ENCODE assay signal across 9 cellular contexts in genomic region chr2:100417745-100418090, GRCh38. TPM values are rescaled to one million over a fixed set of nuclear protein-coding genes. Genes with fewer than 3 reads are reported as not detected.
A peak's percentile ranks its signal among the peaks of the same experiment; 100 is the strongest.
DNase-seq lines count a peak whose midpoint lies in the region; ATAC-seq, FAIRE-seq and TF ChIP-seq lines count a peak whose summit lies in the region.
"Had no signal": no experiment of that assay in that cellular context is flagged by ENCODE, and none has a peak within 500 bp of the region (broad histone marks: within the 10 kb centered on the region; RNA-seq: fewer than 3 reads in every experiment).

No MANE protein-coding gene starts in this region.

- H3K9me3 Mint-ChIP-seq in activated B cell treated with CpG ODN at 0.5 μM for 24 hours: no peaks in the 10 kb centered on the region

- H3K36me3 ChIP-seq in HEK293 (ENCODE audit: control insufficient read depth in 2 of 2, insufficient read depth in 1 of 2, low read length in 2 of 2): peaks cover 0 to 17% of the 10 kb centered on the region in 2 experiments; a peak in 1 of 3 replicates
- H3K36me3 ChIP-seq in skeletal muscle tissue (ENCODE audit: control insufficient read depth in 3 of 3, insufficient read depth in 3 of 3, low read length in 3 of 3): peaks cover 0 to 7% (median 5%) of the 10 kb centered on the region in 3 donors

- H3K4me3 ChIP-seq in HEK293 (ENCODE audit: low read depth, low read length) (peak overlapping the region; percentile 55), right cardiac atrium (ENCODE audit: low read length) (peak overlapping the region; percentile 84), skeletal muscle tissue (ENCODE audit: low read length in 3 of 3) (peak overlapping the region; percentile 65 to 92 (median 89))

- H3K9ac ChIP-seq in skeletal muscle tissue (ENCODE audit: low read depth in 1 of 3, low read length in 3 of 3): peak overlapping the region; percentile 61 to 87 (median 64)

- H3K4me1 ChIP-seq in HEK293 (ENCODE audit: control insufficient read depth, insufficient read depth, low read length) (no peaks in the 10 kb centered on the region), right cardiac atrium (ENCODE audit: control insufficient read depth, insufficient read depth, low read length) (peaks cover 3% of the 10 kb centered on the region), skeletal muscle tissue (ENCODE audit: control insufficient read depth in 3 of 3, insufficient read depth in 3 of 3, low read length in 3 of 3) (peaks cover 6 to 19% (median 10%) of the 10 kb centered on the region in 3 donors)

- H3K27me3 Mint-ChIP-seq in activated B cell treated with CpG ODN at 0.5 μM for 24 hours: no peaks in the 10 kb centered on the region

- H3K27ac Mint-ChIP-seq in activated B cell treated with CpG ODN at 0.5 μM for 24 hours: peak overlapping the region; percentile 75

- TF ChIP-seq CTCF in HEK293 (tag by site-specific recombination; IDR thresholded peaks at IDR 0.05) (no peak), activated B cell treated with CpG ODN at 0.5 μM for 24 hours (IDR thresholded peaks at IDR 0.05) (no peak), D721Med (IDR thresholded peaks at IDR 0.05; ENCODE audit: insufficient read depth, missing control alignments) (no peak)

- peak overlapping the region; percentile 86 for H3K4me3 Mint-ChIP-seq in activated B cell treated with CpG ODN at 0.5 μM for 24 hours

- no peaks in the 10 kb centered on the region for H3K27me3 ChIP-seq in right cardiac atrium (ENCODE audit: control insufficient read depth, insufficient read depth)
- no peaks in the 10 kb centered on the region for H3K27me3 ChIP-seq in skeletal muscle tissue (ENCODE audit: control insufficient read depth in 3 of 3, insufficient read depth in 3 of 3, low read length in 3 of 3)

- WGBS in right cardiac atrium: 10% methylated on average over 12 of the region's 12 CpGs

- FAIRE-seq in D721Med (lab: Jason Lieb, UNC): no peak
- FAIRE-seq: colon had no signal

- CTCF ChIA-PET in HEK293 (lab: Yijun Ruan, JAX): interaction anchor here (0.5 to 1.4 kb wide), 4 partner anchors 11 to 864 kb away, joined by 3 to 4 read pairs (median 3); no protein-coding TSS in a partner anchor
- CTCF ChIA-PET in activated B cell treated with CpG ODN at 0.5 μM for 24 hours (lab: Charles Lee): no interaction called here

- intact Hi-C loops in activated B cell treated with CpG ODN at 0.5 μM for 24 hours (cut with micrococcal nuclease): loop anchor here (1.0 to 5.0 kb wide), 4 partner anchors 22 to 925 kb away; partner anchors contain the start of genes PDCL3 and REV1
- intact Hi-C loops in right cardiac atrium (cut with DNase I): loop anchor here in 1 of 4 donors (10.0 kb wide), 1 partner anchor 147 kb away; the partner anchor contains the start of gene PDCL3

- DNase-seq in activated B cell treated with CpG ODN at 0.5 μM for 24 hours (no peak), right cardiac atrium (no peak), 8988T (no peak), NCI-H187 (lab: John Stamatoyannopoulos, UW) (no peak), D721Med (ENCODE audit: insufficient read length, low spot score) (no peak)
- no peak for DNase-seq in activated CD4-positive, alpha-beta T cell treated with anti-CD3 and anti-CD28 coated beads, Interleukin-2, amount 50 U/mL, for 1 hour

- H3K36me3 Mint-ChIP-seq in activated B cell treated with CpG ODN at 0.5 μM for 24 hours (ENCODE audit: low read depth): peaks cover 21% of the 10 kb centered on the region

- H3K4me1 Mint-ChIP-seq in activated B cell treated with CpG ODN at 0.5 μM for 24 hours: peaks cover 18% of the 10 kb centered on the region

- ATAC-seq in activated B cell treated with CpG ODN at 0.5 μM for 24 hours (ENCODE audit: low read depth): no peak
- ATAC-seq in right cardiac atrium: no peak

- peak overlapping the region; percentile 76 for H3K27ac ChIP-seq in HEK293 (ENCODE audit: extremely low read depth, low read depth, low read length)
- H3K27ac ChIP-seq in right cardiac atrium (ENCODE audit: low read length): peak overlapping the region; percentile 51
- no peak overlapping the region for H3K27ac ChIP-seq in skeletal muscle tissue (ENCODE audit: low read depth, low read length)

- no peaks in the 10 kb centered on the region for H3K9me3 ChIP-seq in HEK293 (ENCODE audit: control insufficient read depth, insufficient read depth, low read depth, low read length)
- H3K9me3 ChIP-seq in right cardiac atrium (ENCODE audit: control insufficient read depth, low read length): no peaks in the 10 kb centered on the region
- no peaks in the 10 kb centered on the region for H3K9me3 ChIP-seq in skeletal muscle tissue (ENCODE audit: control insufficient read depth in 3 of 3, low read length in 3 of 3)

- POLR2A ChIA-PET in HEK293 (lab: Yijun Ruan, JAX) (no interaction called here), activated B cell treated with CpG ODN at 0.5 μM for 24 hours (lab: Charles Lee) (interaction anchor here (1.1 to 1.9 kb wide), 3 partner anchors 23 to 163 kb away, joined by 5 to 12 read pairs (median 6); partner anchors contain the start of gene PDCL3)

TF ChIP-seq in HEK293, 187 proteins besides CTCF, POLR2A, EP300 and RAD21:
- TF ChIP-seq, protein P1, sequence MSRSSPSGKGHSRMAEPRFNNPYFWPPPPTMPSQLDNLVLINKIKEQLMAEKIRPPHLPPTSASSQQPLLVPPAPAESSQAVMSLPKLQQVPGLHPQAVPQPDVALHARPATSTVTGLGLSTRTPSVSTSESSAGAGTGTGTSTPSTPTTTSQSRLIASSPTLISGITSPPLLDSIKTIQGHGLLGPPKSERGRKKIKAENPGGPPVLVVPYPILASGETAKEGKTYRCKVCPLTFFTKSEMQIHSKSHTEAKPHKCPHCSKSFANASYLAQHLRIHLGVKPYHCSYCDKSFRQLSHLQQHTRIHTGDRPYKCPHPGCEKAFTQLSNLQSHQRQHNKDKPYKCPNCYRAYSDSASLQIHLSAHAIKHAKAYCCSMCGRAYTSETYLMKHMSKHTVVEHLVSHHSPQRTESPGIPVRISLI (tag by site-specific recombination; IDR thresholded peaks at IDR 0.05): peak; percentile 66
- TF ChIP-seq, protein P2, sequence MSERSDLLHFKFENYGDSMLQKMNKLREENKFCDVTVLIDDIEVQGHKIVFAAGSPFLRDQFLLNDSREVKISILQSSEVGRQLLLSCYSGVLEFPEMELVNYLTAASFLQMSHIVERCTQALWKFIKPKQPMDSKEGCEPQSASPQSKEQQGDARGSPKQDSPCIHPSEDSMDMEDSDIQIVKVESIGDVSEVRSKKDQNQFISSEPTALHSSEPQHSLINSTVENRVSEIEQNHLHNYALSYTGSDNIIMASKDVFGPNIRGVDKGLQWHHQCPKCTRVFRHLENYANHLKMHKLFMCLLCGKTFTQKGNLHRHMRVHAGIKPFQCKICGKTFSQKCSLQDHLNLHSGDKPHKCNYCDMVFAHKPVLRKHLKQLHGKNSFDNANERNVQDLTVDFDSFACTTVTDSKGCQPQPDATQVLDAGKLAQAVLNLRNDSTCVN (tag by site-specific recombination; optimal IDR thresholded peaks at IDR 0.05): peak; percentile 10
- TF ChIP-seq ZNF335 (tag by site-specific recombination; conservative IDR thresholded peaks at IDR 0.05): peak; percentile 39
- TF ChIP-seq ZNF48 (tag by site-specific recombination; IDR thresholded peaks at IDR 0.05): no peak

RNA-seq across cellular contexts. Expression of gene CHST10, which starts 0.2 kb away (rescaled TPM):
- total RNA-seq in activated B cell treated with CpG ODN at 0.5 μM for 24 hours (19.8 and 21.0 TPM in 2 replicates), right cardiac atrium (10 to 100 TPM; 12.3 to 25.7 (median 23.0) TPM), skeletal muscle tissue (12.5 TPM)
- 15.6 TPM for polyA plus RNA-seq in right cardiac atrium

RNA-seq across cellular contexts. Expression of gene NMS, which starts 52.6 kb away (rescaled TPM):
- total RNA-seq in activated B cell treated with CpG ODN at 0.5 μM for 24 hours (not detected in 2 replicates), right cardiac atrium (not detected), skeletal muscle tissue (not detected)
- not detected for polyA plus RNA-seq in right cardiac atrium
